Comparison of ENCODE assay signal across 21 cellular contexts in genomic region chr6:155406801-155407200, GRCh38. TPM values are rescaled to one million over a fixed set of nuclear protein-coding genes. Genes with fewer than 3 reads are reported as not detected.
"Had no signal": no experiment of that assay in that cellular context is flagged by ENCODE, and none has a peak within 500 bp of the region (broad histone marks: within the 10 kb centered on the region; RNA-seq: fewer than 3 reads in every experiment).

No MANE protein-coding gene starts in this region.

- H3K4me3 ChIP-seq: hepatocyte had no signal

- ATAC-seq: left lobe of liver; naive thymus-derived CD4-positive, alpha-beta T cell; stimulated activated memory B cell treated with anti-CD40 and anti-IgM and Interleukin-4, amounts not matched to agents 10 μg/mL and 1 μg/mL and 100 μg/mL, for 72 hours had no signal

- H2AFZ ChIP-seq: hepatocyte, parathyroid adenoma had no signal

- H3K9me3 ChIP-seq: neutrophil had no signal

- H3K36me3 Mint-ChIP-seq: naive thymus-derived CD4-positive, alpha-beta T cell; stimulated activated memory B cell treated with anti-CD40 and anti-IgM and Interleukin-4, amounts not matched to agents 10 μg/mL and 1 μg/mL and 100 μg/mL, for 72 hours had no signal

- H3K79me2 ChIP-seq: hepatocyte, parathyroid adenoma had no signal

- H3K4me1 Mint-ChIP-seq: activated CD4-positive, alpha-beta T cell treated with anti-CD3 and anti-CD28 coated beads, Interleukin-2, amount 10 ng/mL, durations not matched to agents 7 days and 5 days; activated naive CD8-positive, alpha-beta T cell treated with anti-CD3 and anti-CD28 coated beads, Interleukin-2, amount 10 ng/mL, durations not matched to agents 7 days and 5 days had no signal

- H3K36me3 ChIP-seq: brain microvascular endothelial cell, neutrophil had no signal

- FAIRE-seq: keratinocyte had no signal

- H3K9me3 Mint-ChIP-seq: activated CD4-positive, alpha-beta T cell treated with anti-CD3 and anti-CD28 coated beads, Interleukin-2, amount 10 ng/mL, durations not matched to agents 7 days and 5 days; activated naive CD8-positive, alpha-beta T cell treated with anti-CD3 and anti-CD28 coated beads, Interleukin-2, amount 10 ng/mL, durations not matched to agents 7 days and 5 days; stimulated activated memory B cell treated with anti-CD40 and anti-IgM and Interleukin-4, amounts not matched to agents 10 μg/mL and 1 μg/mL and 100 μg/mL, for 72 hours had no signal

- H3K27me3 ChIP-seq: brain microvascular endothelial cell, hepatocyte, neutrophil had no signal

- H3K4me3 Mint-ChIP-seq: activated CD4-positive, alpha-beta T cell treated with anti-CD3 and anti-CD28 coated beads, Interleukin-2, amount 10 ng/mL, durations not matched to agents 7 days and 5 days; activated naive CD8-positive, alpha-beta T cell treated with anti-CD3 and anti-CD28 coated beads, Interleukin-2, amount 10 ng/mL, durations not matched to agents 7 days and 5 days; naive thymus-derived CD4-positive, alpha-beta T cell; stimulated activated memory B cell treated with anti-CD40 and anti-IgM and Interleukin-4, amounts not matched to agents 10 μg/mL and 1 μg/mL and 100 μg/mL, for 72 hours had no signal

- DNase-seq: activated CD4-positive, alpha-beta T cell treated with anti-CD3 and anti-CD28 coated beads, Interleukin-2, amount 10 ng/mL, durations not matched to agents 7 days and 5 days; activated CD8-positive, alpha-beta memory T cell treated with anti-CD3 and anti-CD28 coated beads, Interleukin-2, amount 50 U/mL, for 48 hours; activated naive CD8-positive, alpha-beta T cell treated with anti-CD3 and anti-CD28 coated beads, Interleukin-2, amount 10 ng/mL, durations not matched to agents 7 days and 5 days; anterior cingulate cortex; brain microvascular endothelial cell; dermis blood vessel endothelial cell; erythroblast; naive thymus-derived CD4-positive, alpha-beta T cell; retina; stimulated activated CD4-positive, alpha-beta T cell treated with anti-CD3 and anti-CD28 coated beads, Interleukin-2, amount 100 ng/mL, for 48 hours had no signal

- H3K27me3 Mint-ChIP-seq: activated CD4-positive, alpha-beta T cell treated with anti-CD3 and anti-CD28 coated beads, Interleukin-2, amount 10 ng/mL, durations not matched to agents 7 days and 5 days; activated naive CD8-positive, alpha-beta T cell treated with anti-CD3 and anti-CD28 coated beads, Interleukin-2, amount 10 ng/mL, durations not matched to agents 7 days and 5 days; stimulated activated memory B cell treated with anti-CD40 and anti-IgM and Interleukin-4, amounts not matched to agents 10 μg/mL and 1 μg/mL and 100 μg/mL, for 72 hours had no signal

- H3K9ac ChIP-seq: parathyroid adenoma had no signal

- H3K4me2 ChIP-seq: hepatocyte had no signal

- H3K27ac ChIP-seq: brain microvascular endothelial cell, hepatocyte, neutrophil, parathyroid adenoma had no signal

- H3K4me1 ChIP-seq: parathyroid adenoma had no signal

- H3K27ac Mint-ChIP-seq: activated CD4-positive, alpha-beta T cell treated with anti-CD3 and anti-CD28 coated beads, Interleukin-2, amount 10 ng/mL, durations not matched to agents 7 days and 5 days; activated naive CD8-positive, alpha-beta T cell treated with anti-CD3 and anti-CD28 coated beads, Interleukin-2, amount 10 ng/mL, durations not matched to agents 7 days and 5 days; naive thymus-derived CD4-positive, alpha-beta T cell; stimulated activated memory B cell treated with anti-CD40 and anti-IgM and Interleukin-4, amounts not matched to agents 10 μg/mL and 1 μg/mL and 100 μg/mL, for 72 hours had no signal

RNA-seq across cellular contexts. Expression of gene NOX3, which starts 48.8 kb away (rescaled TPM):
- total RNA-seq: activated CD4-positive, alpha-beta T cell treated with anti-CD3 and anti-CD28 coated beads, Interleukin-2, amount 10 ng/mL, durations not matched to agents 7 days and 5 days; activated naive CD8-positive, alpha-beta T cell treated with anti-CD3 and anti-CD28 coated beads, Interleukin-2, amount 10 ng/mL, durations not matched to agents 7 days and 5 days; dermis blood vessel endothelial cell; hepatocyte; left lobe of liver; lung microvascular endothelial cell; mononuclear cell; naive thymus-derived CD4-positive, alpha-beta T cell; skeletal muscle tissue; urinary bladder had no signal
- polyA plus RNA-seq: hepatocyte; keratinocyte; naive thymus-derived CD4-positive, alpha-beta T cell; thymus; urinary bladder had no signal
